38 cellular contexts compared by ENCODE assay signal in the genomic region with DNA sequence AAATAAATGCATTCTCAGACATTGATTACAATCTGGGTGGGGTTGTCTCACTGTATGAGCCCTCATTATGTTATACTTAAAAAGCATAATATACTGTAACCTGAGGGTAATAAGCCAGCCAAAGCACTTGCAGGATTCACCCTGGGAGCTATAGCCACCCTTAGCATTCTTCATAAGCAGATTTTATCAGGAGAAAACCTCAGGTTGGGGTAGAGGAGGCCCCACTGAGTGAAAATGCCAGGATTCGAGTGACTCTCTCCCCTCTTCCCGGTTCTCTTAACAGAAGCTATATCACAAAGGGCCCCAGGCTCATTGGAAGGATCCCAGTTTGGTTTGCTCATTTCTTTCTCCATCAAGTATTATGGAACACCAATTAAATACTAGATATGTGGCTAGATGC. TPM values are rescaled to one million over a fixed set of nuclear protein-coding genes. Genes with fewer than 3 reads are reported as not detected.
"Had no signal": no experiment of that assay in that cellular context is flagged by ENCODE, and none has a peak within 500 bp of the region (broad histone marks: within the 10 kb centered on the region; RNA-seq: fewer than 3 reads in every experiment).

No MANE protein-coding gene starts in this region.

- H3K36me3 ChIP-seq: adrenal gland, ascending aorta, brain microvascular endothelial cell, breast epithelium, cardiac muscle cell had no signal

- H3K4me3 ChIP-seq: adrenal gland, ascending aorta, body of pancreas, breast epithelium, cardiac muscle cell had no signal

- H3K9me3 ChIP-seq: adrenal gland, ascending aorta had no signal

- DNase-seq: activated effector memory CD4-positive, alpha-beta T cell treated with anti-CD3 and anti-CD28 coated beads, Interleukin-2, amount 50 U/mL, for 16 hours; activated effector memory CD4-positive, alpha-beta T cell treated with Interleukin-2 at 50 U/mL for 16 hours; activated gamma-delta T cell; activated gamma-delta T cell treated with Interleukin-2 at 50 U/mL for 16 hours; activated naive CD4-positive, alpha-beta T cell; activated naive CD4-positive, alpha-beta T cell treated with anti-CD3 and anti-CD28 coated beads for 36 hours; activated naive CD4-positive, alpha-beta T cell treated with anti-CD3 and anti-CD28 coated beads, Interleukin-2, amount 10 ng/mL, durations not matched to agents 7 days and 5 days; activated naive CD4-positive, alpha-beta T cell treated with anti-CD3 and anti-CD28 coated beads, Interleukin-2, amount 50 U/mL, for 16 hours; activated naive CD4-positive, alpha-beta T cell treated with Interleukin-2 at 50 U/mL for 16 hours; activated naive CD8-positive, alpha-beta T cell treated with anti-CD3 and anti-CD28 coated beads for 36 hours; activated naive CD8-positive, alpha-beta T cell treated with anti-CD3 and anti-CD28 coated beads, Interleukin-2, amount 10 ng/mL, durations not matched to agents 7 days and 5 days; activated naive CD8-positive, alpha-beta T cell treated with anti-CD3 and anti-CD28 coated beads, Interleukin-2, amount 50 U/mL, for 24 hours; activated T-cell treated with anti-CD3 and anti-CD28 coated beads, Interleukin-2, amount 50 U/mL, for 1 hour; activated T-cell treated with anti-CD3 and anti-CD28 coated beads, Interleukin-2, amount 50 U/mL, for 24 hours; activated T-cell treated with anti-CD3 and anti-CD28 coated beads, Interleukin-2, amount 50 U/mL, for 4 hours; activated T-cell treated with anti-CD3 and anti-CD28 coated beads, Interleukin-2, amount 50 U/mL, for 48 hours; activated T-cell treated with anti-CD3 and anti-CD28 coated beads, Interleukin-2, amount 50 U/mL, for 72 hours; adrenal gland; amniotic stem cell; amygdala; anterior cingulate cortex; aorta; body of pancreas; brain microvascular endothelial cell; caudate nucleus; central memory CD4-positive, alpha-beta T cell; cerebellar nuclear complex had no signal

- H3K9me3 Mint-ChIP-seq: activated T-helper 1 cell treated with anti-CD3 and anti-CD28 coated beads, Interleukin-12 subunit alpha, Interleukin-12 subunit beta, Interleukin-2, Interleukin-4 antibody, amounts not matched to agents 30 ng/mL and 10 ng/mL and 1 ng/mL, durations not matched to agents 14 hours and 24 hours and 36 hours; central memory CD8-positive, alpha-beta T cell had no signal

- H3K27me3 ChIP-seq: adrenal gland, ascending aorta, body of pancreas, brain microvascular endothelial cell, breast epithelium, cardiac muscle cell had no signal

- H3K27ac ChIP-seq: adrenal gland, ascending aorta, body of pancreas, brain microvascular endothelial cell, breast epithelium, cardiac muscle cell had no signal

- H3K4me1 ChIP-seq: adrenal gland, ascending aorta, body of pancreas, breast epithelium had no signal

- H3K4me3 Mint-ChIP-seq: activated naive CD4-positive, alpha-beta T cell treated with anti-CD3 and anti-CD28 coated beads for 36 hours; activated naive CD4-positive, alpha-beta T cell treated with anti-CD3 and anti-CD28 coated beads, Interleukin-2, amount 10 ng/mL, durations not matched to agents 7 days and 5 days; activated naive CD4-positive, alpha-beta T cell treated with anti-CD3 and anti-CD28 coated beads, Interleukin-2, amount 50 U/mL, for 24 hours; activated naive CD8-positive, alpha-beta T cell; activated naive CD8-positive, alpha-beta T cell treated with anti-CD3 and anti-CD28 coated beads for 36 hours; activated naive CD8-positive, alpha-beta T cell treated with anti-CD3 and anti-CD28 coated beads, Interleukin-2, amount 10 ng/mL, durations not matched to agents 7 days and 5 days; activated naive CD8-positive, alpha-beta T cell treated with anti-CD3 and anti-CD28 coated beads, Interleukin-2, amount 50 U/mL, for 24 hours; activated T-cell treated with anti-CD3 and anti-CD28 coated beads, Interleukin-2, amount 50 U/mL, for 24 hours; activated T-cell treated with anti-CD3 and anti-CD28 coated beads, Interleukin-2, amount 50 U/mL, for 4 hours; activated T-cell treated with anti-CD3 and anti-CD28 coated beads, Interleukin-2, amount 50 U/mL, for 72 hours; activated T-helper 1 cell treated with anti-CD3 and anti-CD28 coated beads, Interleukin-12 subunit alpha, Interleukin-12 subunit beta, Interleukin-2, Interleukin-4 antibody, amounts not matched to agents 30 ng/mL and 10 ng/mL and 1 ng/mL, durations not matched to agents 14 hours and 24 hours and 36 hours; activated T-helper 17 cell treated with anti-CD3 and anti-CD28 coated beads, Interleukin-2, amount 50 U/mL, for 72 hours; brain; central memory CD8-positive, alpha-beta T cell had no signal

- H3K27ac Mint-ChIP-seq: activated naive CD4-positive, alpha-beta T cell treated with anti-CD3 and anti-CD28 coated beads for 36 hours; activated naive CD4-positive, alpha-beta T cell treated with anti-CD3 and anti-CD28 coated beads, Interleukin-2, amount 10 ng/mL, durations not matched to agents 7 days and 5 days; activated naive CD4-positive, alpha-beta T cell treated with anti-CD3 and anti-CD28 coated beads, Interleukin-2, amount 50 U/mL, for 24 hours; activated naive CD4-positive, alpha-beta T cell treated with anti-CD3 and anti-CD28 coated beads, Interleukin-2, amount 50 U/mL, for 72 hours; activated naive CD8-positive, alpha-beta T cell; activated naive CD8-positive, alpha-beta T cell treated with anti-CD3 and anti-CD28 coated beads for 36 hours; activated naive CD8-positive, alpha-beta T cell treated with anti-CD3 and anti-CD28 coated beads, Interleukin-2, amount 10 ng/mL, durations not matched to agents 7 days and 5 days; activated naive CD8-positive, alpha-beta T cell treated with anti-CD3 and anti-CD28 coated beads, Interleukin-2, amount 50 U/mL, for 24 hours; activated T-cell treated with anti-CD3 and anti-CD28 coated beads, Interleukin-2, amount 50 U/mL, for 24 hours; activated T-cell treated with anti-CD3 and anti-CD28 coated beads, Interleukin-2, amount 50 U/mL, for 72 hours; activated T-helper 1 cell treated with anti-CD3 and anti-CD28 coated beads, Interleukin-12 subunit alpha, Interleukin-12 subunit beta, Interleukin-2, Interleukin-4 antibody, amounts not matched to agents 30 ng/mL and 10 ng/mL and 1 ng/mL, durations not matched to agents 14 hours and 24 hours and 36 hours; activated T-helper 17 cell treated with anti-CD3 and anti-CD28 coated beads, Interleukin-2, amount 50 U/mL, for 72 hours; activated T-helper 2 cell treated with anti-CD3 and anti-CD28 coated beads, Interferon-gamma antibody, Interleukin-2, Interleukin-4, amounts not matched to agents 10 μg/mL and 5 μg/mL and 100 μg/mL, durations not matched to agents 14 hours and 24 hours and 36 hours; brain had no signal

- H3K36me3 Mint-ChIP-seq: activated naive CD4-positive, alpha-beta T cell treated with anti-CD3 and anti-CD28 coated beads, Interleukin-2, amount 10 ng/mL, durations not matched to agents 7 days and 5 days; activated naive CD4-positive, alpha-beta T cell treated with anti-CD3 and anti-CD28 coated beads, Interleukin-2, amount 50 U/mL, for 24 hours; activated naive CD8-positive, alpha-beta T cell treated with anti-CD3 and anti-CD28 coated beads for 36 hours; activated naive CD8-positive, alpha-beta T cell treated with anti-CD3 and anti-CD28 coated beads, Interleukin-2, amount 10 ng/mL, durations not matched to agents 7 days and 5 days; brain had no signal

- H3K4me1 Mint-ChIP-seq: activated naive CD4-positive, alpha-beta T cell treated with anti-CD3 and anti-CD28 coated beads, Interleukin-2, amount 10 ng/mL, durations not matched to agents 7 days and 5 days; activated naive CD4-positive, alpha-beta T cell treated with anti-CD3 and anti-CD28 coated beads, Interleukin-2, amount 50 U/mL, for 24 hours; activated naive CD8-positive, alpha-beta T cell treated with anti-CD3 and anti-CD28 coated beads for 36 hours; activated naive CD8-positive, alpha-beta T cell treated with anti-CD3 and anti-CD28 coated beads, Interleukin-2, amount 10 ng/mL, durations not matched to agents 7 days and 5 days; activated naive CD8-positive, alpha-beta T cell treated with anti-CD3 and anti-CD28 coated beads, Interleukin-2, amount 50 U/mL, for 24 hours; activated T-helper 17 cell treated with anti-CD3 and anti-CD28 coated beads, Interleukin-2, amount 50 U/mL, for 72 hours; brain; central memory CD8-positive, alpha-beta T cell had no signal

- H3K27me3 Mint-ChIP-seq: activated naive CD8-positive, alpha-beta T cell treated with anti-CD3 and anti-CD28 coated beads for 36 hours had no signal

RNA-seq across cellular contexts. Expression of gene KCNK12, which starts 10.4 kb away (rescaled TPM):
- polyA plus RNA-seq: aorta had no signal
